ENCODE assay signal across 9 cellular contexts in genomic region chr1:156848461-156849150, GRCh38. TPM values are rescaled to one million over a fixed set of nuclear protein-coding genes. Genes with fewer than 3 reads are reported as not detected.
DNase-seq lines count a peak whose midpoint lies in the region; FAIRE-seq and TF ChIP-seq lines count a peak whose summit lies in the region.
"Had no signal": no experiment of that assay in that cellular context is flagged by ENCODE, and none has a peak within 500 bp of the region (broad histone marks: within the 10 kb centered on the region; RNA-seq: fewer than 3 reads in every experiment).

No MANE protein-coding gene starts in this region.

- BruUV-seq in OCI-LY7 (replicated peaks; lab: Mats Ljungman, UMichigan) = no TSS peak

- H3K36me3 ChIP-seq in CD4-positive, alpha-beta memory T cell (ENCODE audit: insufficient read depth, low read length) = no peaks in the 10 kb centered on the region
- H3K36me3 ChIP-seq in colonic mucosa = no peaks in the 10 kb centered on the region
- no peaks in the 10 kb centered on the region for H3K36me3 ChIP-seq in small intestine (ENCODE audit: control insufficient read depth in 2 of 2, insufficient read depth in 2 of 2, low read length in 2 of 2)
- H3K36me3 ChIP-seq in OCI-LY7 (ENCODE audit: insufficient read depth, low read length) = no peaks in the 10 kb centered on the region

- peak overlapping the region in 6 of 7 donors; percentile 46 to 87 (median 77) for H3K27ac Mint-ChIP-seq in CD4-positive, alpha-beta memory T cell
- no peak overlapping the region for H3K27ac Mint-ChIP-seq in activated CD4-positive, alpha-beta memory T cell treated with anti-CD3 and anti-CD28 coated beads for 36 hours

- no peak for FAIRE-seq in small intestine (lab: Jason Lieb, UNC)

- CTCF ChIA-PET in CD4-positive, alpha-beta memory T cell (lab: Charles Lee; ENCODE audit: partially characterized antibody) = interaction anchor here (0.8 to 5.9 kb wide), 11 partner anchors 9 to 159 kb away, joined by 3 to 47 read pairs (median 6); partner anchors contain the start of genes INSRR and NTRK1
- CTCF ChIA-PET in activated CD4-positive, alpha-beta memory T cell treated with anti-CD3 and anti-CD28 coated beads for 36 hours (lab: Charles Lee) = interaction anchor here (0.8 to 5.0 kb wide), 7 partner anchors 9 to 122 kb away, joined by 3 to 47 read pairs (median 9); partner anchors contain the start of gene NTRK1
- CTCF ChIA-PET in OCI-LY7 (lab: Charles Lee; ENCODE audit: unreplicated experiment) = no interaction called here

- WGBS in small intestine, 3 donors = 9 to 16% (median 12%) methylated on average over 32 to 36 of the region's 36 CpGs

- intact Hi-C loops in CD4-positive, alpha-beta memory T cell (cut with micrococcal nuclease) = no loop called here
- intact Hi-C loops in activated CD4-positive, alpha-beta memory T cell treated with anti-CD3 and anti-CD28 coated beads for 36 hours (cut with micrococcal nuclease) = no loop called here
- intact Hi-C loops in colonic mucosa (cut with DNase I) (no loop called here), OCI-LY7 (cut with micrococcal nuclease; ENCODE audit: unreplicated experiment) (no loop called here)

- peak; percentile 56 to 76 (median 64) for DNase-seq in CD4-positive, alpha-beta memory T cell
- peak; percentile 86 for DNase-seq in activated CD4-positive, alpha-beta memory T cell treated with anti-CD3 and anti-CD28 coated beads for 36 hours
- DNase-seq in colonic mucosa = peak; percentile 52
- peak; percentile 64 for DNase-seq in small intestine
- DNase-seq in NCI-H1105 treated with DMSO at 0.1 percent for 48 hours (lab: John Stamatoyannopoulos, UW) = no peak
- no peak for DNase-seq in NCI-H526 treated with DMSO at 0.1 percent for 48 hours (lab: John Stamatoyannopoulos, UW)
- no peak for DNase-seq in OCI-LY7 (ENCODE audit: low spot score)
- no peak for DNase-seq in epidermal melanocyte (ENCODE audit: insufficient read length, low spot score)

- POLR2A ChIA-PET in CD4-positive, alpha-beta memory T cell (lab: Charles Lee; ENCODE audit: partially characterized antibody) = interaction anchor here (0.6 to 2.3 kb wide), 11 partner anchors 10 to 97 kb away, joined by 3 to 13 read pairs (median 5); partner anchors contain the start of genes HDGF, INSRR, NTRK1 and SH2D2A
- POLR2A ChIA-PET in activated CD4-positive, alpha-beta memory T cell treated with anti-CD3 and anti-CD28 coated beads for 36 hours (lab: Charles Lee) = interaction anchor here (0.5 to 2.4 kb wide), 4 partner anchors 9 to 77 kb away, joined by 3 to 9 read pairs (median 3); no protein-coding TSS in a partner anchor
- POLR2A ChIA-PET in OCI-LY7 (lab: Charles Lee) = interaction anchor here (0.6 kb wide), 1 partner anchor 38 kb away, joined by 6 read pairs; no protein-coding TSS in a partner anchor

- no peaks in the 10 kb centered on the region for H3K9me3 ChIP-seq in CD4-positive, alpha-beta memory T cell (ENCODE audit: control insufficient read depth in 1 of 2, low read length in 2 of 2)
- H3K9me3 ChIP-seq in colonic mucosa (no peaks in the 10 kb centered on the region), small intestine (ENCODE audit: control insufficient read depth, low read depth) (no peaks in the 10 kb centered on the region), OCI-LY7 (ENCODE audit: low read length) (no peaks in the 10 kb centered on the region)

- peaks cover 4% of the 10 kb centered on the region for H3K27me3 ChIP-seq in CD4-positive, alpha-beta memory T cell (ENCODE audit: insufficient read depth, low read length)
- H3K27me3 ChIP-seq in colonic mucosa (peaks cover 44% of the 10 kb centered on the region), small intestine (ENCODE audit: control insufficient read depth in 2 of 2, insufficient read depth in 2 of 2, low read length in 2 of 2) (peaks cover 5 to 25% of the 10 kb centered on the region in 2 donors)

- peaks cover 17 to 24% of the 10 kb centered on the region in 2 donors for H3K27me3 Mint-ChIP-seq in CD4-positive, alpha-beta memory T cell
- peaks cover 33% of the 10 kb centered on the region for H3K27me3 Mint-ChIP-seq in activated CD4-positive, alpha-beta memory T cell treated with anti-CD3 and anti-CD28 coated beads for 36 hours

- no peaks in the 10 kb centered on the region for H3K9me2 ChIP-seq in OCI-LY7 (ENCODE audit: insufficient read depth, low read length)

- no peak for TF ChIP-seq CTCF in colonic mucosa (IDR thresholded peaks at IDR 0.05)
- TF ChIP-seq CTCF in OCI-LY7 (conservative IDR thresholded peaks at IDR 0.05; ENCODE audit: low read length) = no peak

- no peak overlapping the region for H3K4me3 ChIP-seq in CD4-positive, alpha-beta memory T cell (ENCODE audit: low read length in 2 of 2)
- H3K4me3 ChIP-seq in colonic mucosa = no peak overlapping the region
- H3K4me3 ChIP-seq in small intestine (ENCODE audit: low read depth in 1 of 2, low read length in 2 of 2) = no peak overlapping the region
- no peak overlapping the region for H3K4me3 ChIP-seq in OCI-LY7 (ENCODE audit: low read depth, low read length, poor library complexity, severe bottlenecking)

- no peak overlapping the region for H3K9ac ChIP-seq in colonic mucosa (ENCODE audit: low read depth in 2 of 2, low read length in 2 of 2)

- H3K4me1 ChIP-seq in CD4-positive, alpha-beta memory T cell (ENCODE audit: insufficient read depth, low read length) = peaks cover 25% of the 10 kb centered on the region
- H3K4me1 ChIP-seq in colonic mucosa (no peaks in the 10 kb centered on the region), small intestine (ENCODE audit: control insufficient read depth in 2 of 2, insufficient read depth in 1 of 2, low read depth in 1 of 2, low read length in 1 of 2) (no peaks in the 10 kb centered on the region), OCI-LY7 (ENCODE audit: insufficient read depth, low read length, poor library complexity, severe bottlenecking) (no peaks in the 10 kb centered on the region)

- no peaks in the 10 kb centered on the region for H3K36me3 Mint-ChIP-seq in CD4-positive, alpha-beta memory T cell
- no peaks in the 10 kb centered on the region for H3K36me3 Mint-ChIP-seq in activated CD4-positive, alpha-beta memory T cell treated with anti-CD3 and anti-CD28 coated beads for 36 hours

- H3K27ac ChIP-seq in CD4-positive, alpha-beta memory T cell (ENCODE audit: low read depth, low read length) = no peak overlapping the region
- H3K27ac ChIP-seq in colonic mucosa (no peak overlapping the region), small intestine (ENCODE audit: low read depth in 1 of 2, low read length in 1 of 2) (no peak overlapping the region), OCI-LY7 (ENCODE audit: low read depth, low read length, poor library complexity, severe bottlenecking) (no peak overlapping the region)
- H3K27ac ChIP-seq: C4-2B had no signal

- peaks cover 8 to 53% (median 30%) of the 10 kb centered on the region in 4 donors for H3K4me1 Mint-ChIP-seq in CD4-positive, alpha-beta memory T cell
- peaks cover 20% of the 10 kb centered on the region for H3K4me1 Mint-ChIP-seq in activated CD4-positive, alpha-beta memory T cell treated with anti-CD3 and anti-CD28 coated beads for 36 hours (ENCODE audit: low read depth)

- H2AFZ ChIP-seq in OCI-LY7 (ENCODE audit: low read length) = no peak overlapping the region

- H3K9me3 Mint-ChIP-seq in CD4-positive, alpha-beta memory T cell = no peaks in the 10 kb centered on the region
- H3K9me3 Mint-ChIP-seq in activated CD4-positive, alpha-beta memory T cell treated with anti-CD3 and anti-CD28 coated beads for 36 hours = no peaks in the 10 kb centered on the region

- peak overlapping the region in 7 of 8 donors; percentile 51 to 76 (median 67) for H3K4me3 Mint-ChIP-seq in CD4-positive, alpha-beta memory T cell
- peak overlapping the region; percentile 8 for H3K4me3 Mint-ChIP-seq in activated CD4-positive, alpha-beta memory T cell treated with anti-CD3 and anti-CD28 coated beads for 36 hours

- no peak overlapping the region for H3K4me2 ChIP-seq in OCI-LY7 (ENCODE audit: low read length)

- no peaks in the 10 kb centered on the region for H3K79me2 ChIP-seq in OCI-LY7 (ENCODE audit: insufficient read depth, low read depth, low read length)

- H4K20me1 ChIP-seq in OCI-LY7 (ENCODE audit: insufficient read depth, low read length) = no peaks in the 10 kb centered on the region

RNA-seq across cellular contexts. Expression of gene INSRR, which starts 10.3 kb away (rescaled TPM):
- under 1 TPM in 1 of 2 experiments, not detected in 1; 0.06 TPM for total RNA-seq in CD4-positive, alpha-beta memory T cell
- not detected for polyA plus RNA-seq in CD4-positive, alpha-beta memory T cell
- total RNA-seq in activated CD4-positive, alpha-beta memory T cell treated with anti-CD3 and anti-CD28 coated beads for 36 hours = under 1 TPM; 0.05 to 0.14 TPM
- total RNA-seq in colonic mucosa = not detected
- polyA plus RNA-seq in small intestine = under 1 TPM in 1 of 3 donors, not detected in 2; 0.01 TPM
- total RNA-seq in OCI-LY7 (2014; rRNA removed; shearing (Covaris generic)) = not detected in 2 replicates
- total RNA-seq in OCI-LY7 (2022) = not detected in 2 replicates

RNA-seq across cellular contexts. Expression of gene NTRK1, which starts 12.1 kb away (rescaled TPM):
- under 1 TPM in 1 of 2 experiments, not detected in 1; 0.23 TPM for total RNA-seq in CD4-positive, alpha-beta memory T cell
- not detected for polyA plus RNA-seq in CD4-positive, alpha-beta memory T cell
- total RNA-seq in activated CD4-positive, alpha-beta memory T cell treated with anti-CD3 and anti-CD28 coated beads for 36 hours = 1 to 10 TPM; 6.4 to 6.7 TPM
- total RNA-seq in colonic mucosa (1 to 10 TPM in 1 of 2 donors, under 1 TPM in 1; 0.56 to 1.1 TPM), OCI-LY7 (2022) (not detected in 2 replicates)
- under 1 TPM in 1 of 3 donors, not detected in 2; 0.67 TPM for polyA plus RNA-seq in small intestine
- total RNA-seq in OCI-LY7 (2014; rRNA removed; shearing (Covaris generic)) = not detected in 2 replicates

RNA-seq across cellular contexts. Expression of gene SH2D2A, which starts 32.0 kb away (rescaled TPM):
- 10 to 100 TPM; 55.1 to 63.6 TPM for total RNA-seq in CD4-positive, alpha-beta memory T cell
- 10 to 100 TPM; 29.1 to 53.9 TPM for polyA plus RNA-seq in CD4-positive, alpha-beta memory T cell
- 100 to 1,000 TPM; 280 to 294 TPM for total RNA-seq in activated CD4-positive, alpha-beta memory T cell treated with anti-CD3 and anti-CD28 coated beads for 36 hours
- total RNA-seq in colonic mucosa (1 to 10 TPM; 1.9 to 3.1 TPM), OCI-LY7 (2022) (2.1 and 2.2 TPM in 2 replicates)
- polyA plus RNA-seq in small intestine = 1 to 10 TPM in 2 of 3 donors, under 1 TPM in 1; 0.89 to 2.7 (median 2.2) TPM
- total RNA-seq in OCI-LY7 (2014; rRNA removed; shearing (Covaris generic)) = 5.5 and 5.8 TPM in 2 replicates

RNA-seq across cellular contexts. Expression of gene PEAR1, which starts 44.9 kb away (rescaled TPM):
- under 1 TPM; 0.32 to 0.36 TPM for total RNA-seq in CD4-positive, alpha-beta memory T cell
- not detected for polyA plus RNA-seq in CD4-positive, alpha-beta memory T cell
- total RNA-seq in activated CD4-positive, alpha-beta memory T cell treated with anti-CD3 and anti-CD28 coated beads for 36 hours = not detected
- total RNA-seq in colonic mucosa (1 to 10 TPM; 2.5 to 3.5 TPM), OCI-LY7 (2022) (not detected in 2 replicates)
- polyA plus RNA-seq in small intestine = 1 to 10 TPM in 1 of 3 donors, under 1 TPM in 2; 0.22 to 6.5 (median 0.81) TPM
- total RNA-seq in OCI-LY7 (2014; rRNA removed; shearing (Covaris generic)) = not detected in 2 replicates

Comparison
In these comparisons a context has a peak if more than half of its experiments do, and no peak if none do; other contexts are left out.
1. DNase-seq: peak in CD4-positive, alpha-beta memory T cell (5 of 5), activated CD4-positive, alpha-beta memory T cell treated with anti-CD3 and anti-CD28 coated beads for 36 hours (single experiment), colonic mucosa (single experiment) and small intestine (single experiment); none in NCI-H1105 treated with DMSO at 0.1 percent for 48 hours (single experiment), NCI-H526 treated with DMSO at 0.1 percent for 48 hours (single experiment), OCI-LY7 (single experiment) and epidermal melanocyte (single experiment).
2. RNA of gene SH2D2A, which starts 32.0 kb away (total RNA-seq): 280 to 294 TPM in activated CD4-positive, alpha-beta memory T cell treated with anti-CD3 and anti-CD28 coated beads for 36 hours and 55.1 to 63.6 TPM in CD4-positive, alpha-beta memory T cell; 2.1 to 5.8 TPM in OCI-LY7 and 1.9 to 3.1 TPM in colonic mucosa; every median in the first group is over 4 times any median in the second.